8 cellular contexts compared by ENCODE assay signal in genomic region chr17:27430882-27431491, GRCh38. TPM values are rescaled to one million over a fixed set of nuclear protein-coding genes. Genes with fewer than 3 reads are reported as not detected.
A peak's percentile ranks its signal among the peaks of the same experiment; 100 is the strongest.
DNase-seq lines count a peak whose midpoint lies in the region; ATAC-seq, FAIRE-seq and TF ChIP-seq lines count a peak whose summit lies in the region.

No MANE protein-coding gene starts in this region.

- peak; percentile 62 for ATAC-seq in mucosa of descending colon
- no peak for ATAC-seq in GM19463 (IDR thresholded peaks at IDR 0.05; ENCODE audit: unreplicated experiment)

- H3K36me3 ChIP-seq in GM06990 (ENCODE audit: control insufficient read depth, insufficient read depth, low read length), result no peaks in the 10 kb centered on the region
- no peaks in the 10 kb centered on the region for H3K36me3 ChIP-seq in mucosa of descending colon (ENCODE audit: low read depth)

- no peak for FAIRE-seq in RCC 7860 (lab: Jason Lieb, UNC)

- no peaks in the 10 kb centered on the region for H3K9me3 ChIP-seq in mucosa of descending colon

- no peaks in the 10 kb centered on the region for H3K4me1 ChIP-seq in mucosa of descending colon (ENCODE audit: low read depth)

- H3K27me3 ChIP-seq in GM06990 (replicated peaks; ENCODE audit: control insufficient read depth, insufficient read depth, low read length), result no peaks in the 10 kb centered on the region

- H3K4me3 ChIP-seq in GM06990 (replicated peaks; ENCODE audit: low read depth, low read length) (no peak overlapping the region), mucosa of descending colon (no peak overlapping the region)

- DNase-seq in GM06990 (ENCODE audit: extremely low read depth, insufficient read length) (no peak), NAMALWA (ENCODE audit: low spot score) (peak; percentile 10), ecto neural progenitor cell (ENCODE audit: low spot score) (peak; percentile 69), mucosa of descending colon (peak in 2 of 3 donors; percentile 48 to 58), NCI-H2081 treated with DMSO at 0.1 percent for 48 hours (lab: John Stamatoyannopoulos, UW) (no peak), NCI-H2227 treated with DMSO at 0.1 percent for 48 hours (lab: John Stamatoyannopoulos, UW) (no peak), RCC 7860 (ENCODE audit: low spot score) (no peak)

- intact Hi-C loops in mucosa of descending colon (cut with DNase I, micrococcal nuclease), result loop anchor here in 1 of 2 donors (10.0 kb wide), 1 partner anchor 76 kb away; no protein-coding TSS in a partner anchor

- TF ChIP-seq CTCF in GM06990 (IDR thresholded peaks at IDR 0.05; ENCODE audit: insufficient read depth, low read length, poor library complexity, severe bottlenecking) (peak; percentile 57), mucosa of descending colon (IDR thresholded peaks at IDR 0.05) (peak; percentile 25)

RNA-seq across cellular contexts. Expression of gene KSR1, which starts 25.3 kb away (rescaled TPM):
- total RNA-seq in mucosa of descending colon, result 10 to 100 TPM; 20.5 to 50.4 (median 21.3) TPM

Comparison
In these comparisons a context has a peak if more than half of its experiments do, and no peak if none do; other contexts are left out.
1. DNase-seq: peak in NAMALWA (single experiment), ecto neural progenitor cell (single experiment) and mucosa of descending colon (2 of 3); none in GM06990 (single experiment), NCI-H2081 treated with DMSO at 0.1 percent for 48 hours (single experiment), NCI-H2227 treated with DMSO at 0.1 percent for 48 hours (single experiment) and RCC 7860 (single experiment).